ENCODE assay signal across 1 cellular context in genomic region chr1:54053745-54054437, GRCh38.
A peak's percentile ranks its signal among the peaks of the same experiment; 100 is the strongest.
TF ChIP-seq lines count a peak whose summit lies in the region.

No MANE protein-coding gene starts in this region.

TF ChIP-seq in H1, 55 proteins besides CTCF, POLR2A, EP300 and RAD21:
- TF ChIP-seq TAF7 (optimal IDR thresholded peaks at IDR 0.05; ENCODE audit: borderline replicate concordance, low read depth, low read length) (no peak), ZNF274 (IDR thresholded peaks at IDR 0.05; ENCODE audit: borderline replicate concordance, extremely low read depth, low read length) (no peak), KDM5A (IDR thresholded peaks at IDR 0.05; ENCODE audit: low read length) (no peak), E2F6 (IDR thresholded peaks at IDR 0.05) (no peak), FOSL1 (IDR thresholded peaks at IDR 0.05; ENCODE audit: insufficient read depth, low read depth, low read length) (no peak), KDM4A (IDR thresholded peaks at IDR 0.05; ENCODE audit: low read depth, low read length, severe bottlenecking) (peak; percentile 56), PHF8 (conservative IDR thresholded peaks at IDR 0.05; ENCODE audit: low read depth, low read length) (peak; percentile 8; the same call in 1 of the 2 replicates), JUND (IDR thresholded peaks at IDR 0.05; ENCODE audit: low read length) (no peak), CHD1 (IDR thresholded peaks at IDR 0.05; ENCODE audit: low read depth, low read length) (no peak), YY1 (IDR thresholded peaks at IDR 0.05; ENCODE audit: low read depth, low read length) (no peak), BRCA1 (IDR thresholded peaks at IDR 0.05; ENCODE audit: low read depth, low read length) (no peak), MAFK (IDR thresholded peaks at IDR 0.05; ENCODE audit: low read depth, low read length) (no peak), RNF2 (IDR thresholded peaks at IDR 0.05; ENCODE audit: borderline replicate concordance, low read depth, low read length, missing control alignments, poor library complexity, severe bottlenecking) (no peak), ATF2 (IDR thresholded peaks at IDR 0.05; ENCODE audit: low read length) (no peak), EGR1 (IDR thresholded peaks at IDR 0.05; ENCODE audit: borderline replicate concordance, low read depth, low read length) (no peak), TAF1 (IDR thresholded peaks at IDR 0.05; ENCODE audit: low read depth, low read length) (no peak), JUN (IDR thresholded peaks at IDR 0.05; ENCODE audit: low read depth, low read length) (no peak), GTF2F1 (IDR thresholded peaks at IDR 0.05; ENCODE audit: borderline replicate concordance, low read depth, low read length) (no peak), ASH2L (IDR thresholded peaks at IDR 0.05; ENCODE audit: low read length) (peak; percentile 62), SIN3A (conservative IDR thresholded peaks at IDR 0.05 in 1 of 2, IDR thresholded peaks at IDR 0.05 in 1 of 2; ENCODE audit: low read depth in 1 of 2, low read length in 2 of 2) (no peak), ATF3 (IDR thresholded peaks at IDR 0.05; ENCODE audit: insufficient read depth, low read depth, low read length) (no peak), CREB1 (IDR thresholded peaks at IDR 0.05) (no peak), SP4 (IDR thresholded peaks at IDR 0.05; ENCODE audit: low read length) (no peak), TEAD4 (IDR thresholded peaks at IDR 0.05; ENCODE audit: low read depth, low read length) (no peak), RXRA (IDR thresholded peaks at IDR 0.05; ENCODE audit: insufficient read depth, low read depth, low read length) (no peak)
